Comparison of ENCODE assay signal across 12 cellular contexts in the genomic region with DNA sequence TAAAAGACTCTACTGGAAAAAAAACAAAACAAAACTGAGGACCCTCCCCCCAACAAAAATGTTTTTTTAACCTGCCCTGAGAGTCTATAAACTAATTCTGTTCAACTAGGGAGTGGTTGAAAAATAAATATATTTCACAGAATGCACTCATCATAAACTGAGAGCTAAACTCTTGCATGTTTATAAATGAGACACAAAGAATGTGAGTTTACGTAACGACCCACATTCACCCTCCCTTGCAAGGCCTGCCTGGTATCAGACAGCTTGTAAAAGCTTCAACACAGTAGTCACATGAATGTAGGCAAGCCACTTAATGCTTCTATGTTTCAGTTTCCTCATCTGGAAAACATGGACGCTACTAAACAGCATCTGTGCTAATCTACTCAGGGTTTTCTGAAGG. TPM values are rescaled to one million over a fixed set of nuclear protein-coding genes. Genes with fewer than 3 reads are reported as not detected.
DNase-seq lines count a peak whose midpoint lies in the region; ATAC-seq and TF ChIP-seq lines count a peak whose summit lies in the region.
"Had no signal": no experiment of that assay in that cellular context is flagged by ENCODE, and none has a peak within 500 bp of the region (broad histone marks: within the 10 kb centered on the region; RNA-seq: fewer than 3 reads in every experiment).

No MANE protein-coding gene starts in this region.

- H3K4me3 ChIP-seq in vagina (no peak overlapping the region), right cardiac atrium (ENCODE audit: low read length) (no peak overlapping the region)

- no peak for TF ChIP-seq CTCF in vagina (IDR thresholded peaks at IDR 0.05)

- intact Hi-C loops in vagina (cut with DNase I): no loop called here
- intact Hi-C loops in right cardiac atrium (cut with DNase I): no loop called here

- no peak for TF ChIP-seq POLR2A in vagina (IDR thresholded peaks at IDR 0.05)

- H3K36me3 ChIP-seq in vagina: no peaks in the 10 kb centered on the region

- H3K27me3 ChIP-seq in vagina (no peaks in the 10 kb centered on the region), right cardiac atrium (ENCODE audit: control insufficient read depth, insufficient read depth) (no peaks in the 10 kb centered on the region)

- 90% methylated on average over 3 of the region's 3 CpGs for WGBS in right cardiac atrium

- DNase-seq in HCEC 1CT: peak; percentile 88
- DNase-seq in astrocyte of the hippocampus (ENCODE audit: low read depth, low spot score): peak; percentile 33
- peak; percentile 96 for DNase-seq in iris pigment epithelial cell (ENCODE audit: low read depth)
- no peak for DNase-seq in vagina (ENCODE audit: extremely low spot score in 2 of 2)
- DNase-seq in right cardiac atrium: no peak
- DNase-seq: effector CD8-positive, alpha-beta T cell; NCI-H1417 treated with DMSO at 0.1 percent for 48 hours; stimulated activated CD4-positive, alpha-beta T cell treated with anti-CD3 and anti-CD28 coated beads, Interleukin-15, amount 100 ng/mL, for 24 hours; substantia nigra had no signal

- peaks cover 55% of the 10 kb centered on the region for H3K4me1 ChIP-seq in vagina
- peaks cover 9% of the 10 kb centered on the region for H3K4me1 ChIP-seq in right cardiac atrium (ENCODE audit: control insufficient read depth, insufficient read depth, low read length)

- peak overlapping the region; percentile 81 for H3K27ac ChIP-seq in vagina
- no peak overlapping the region for H3K27ac ChIP-seq in right cardiac atrium (ENCODE audit: low read length)

- ATAC-seq in right cardiac atrium (no peak), GM18861 (IDR thresholded peaks at IDR 0.05; ENCODE audit: unreplicated experiment) (no peak)
- no peak for ATAC-seq in activated CD4-positive, CD25-positive, alpha-beta regulatory T cell treated with anti-CD3 and anti-CD28 coated beads, Interleukin-2, amount 50 U/mL, for 24 hours
- ATAC-seq: WTC11 had no signal

- H3K9me3 ChIP-seq in vagina (no peaks in the 10 kb centered on the region), right cardiac atrium (ENCODE audit: control insufficient read depth, low read length) (no peaks in the 10 kb centered on the region)

RNA-seq across cellular contexts. Expression of a gene that starts 50.3 kb away (rescaled TPM):
- total RNA-seq in vagina (36.1 TPM), right cardiac atrium (10 to 100 TPM; 19.9 to 27.4 (median 25.4) TPM)
- polyA plus RNA-seq in right cardiac atrium: 12.9 TPM

Comparison
In these comparisons a context has a peak if more than half of its experiments do, and no peak if none do; other contexts are left out.
1. DNase-seq: peak in HCEC 1CT (single experiment), astrocyte of the hippocampus (single experiment) and iris pigment epithelial cell (single experiment); none in vagina (0 of 2) and right cardiac atrium (0 of 3).